ENCODE assay signal across 1 cellular context in the genomic region with DNA sequence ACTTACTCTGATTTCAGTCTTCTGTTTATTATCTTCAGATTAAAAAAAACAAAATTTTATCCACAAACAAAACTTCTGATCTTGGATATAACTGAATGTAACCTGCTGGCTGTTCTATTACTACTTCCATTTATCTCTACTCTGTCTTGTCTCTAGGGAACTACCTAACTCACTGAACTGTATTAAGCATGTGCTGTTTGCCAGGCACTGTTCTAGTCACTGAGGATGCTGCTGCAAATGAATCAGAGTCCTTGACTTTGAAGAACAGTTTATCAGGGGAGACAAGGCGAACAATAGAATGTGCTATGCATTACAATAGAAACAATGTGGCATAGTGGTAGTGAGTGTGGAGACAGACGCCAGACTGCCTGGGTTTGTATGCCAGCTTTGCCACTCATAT.
TF ChIP-seq lines count a peak whose summit lies in the region.

No MANE protein-coding gene starts in this region.

TF ChIP-seq in HCT116, 20 proteins besides CTCF, POLR2A, EP300 and RAD21 (continued from another document):
- TF ChIP-seq, protein P1, sequence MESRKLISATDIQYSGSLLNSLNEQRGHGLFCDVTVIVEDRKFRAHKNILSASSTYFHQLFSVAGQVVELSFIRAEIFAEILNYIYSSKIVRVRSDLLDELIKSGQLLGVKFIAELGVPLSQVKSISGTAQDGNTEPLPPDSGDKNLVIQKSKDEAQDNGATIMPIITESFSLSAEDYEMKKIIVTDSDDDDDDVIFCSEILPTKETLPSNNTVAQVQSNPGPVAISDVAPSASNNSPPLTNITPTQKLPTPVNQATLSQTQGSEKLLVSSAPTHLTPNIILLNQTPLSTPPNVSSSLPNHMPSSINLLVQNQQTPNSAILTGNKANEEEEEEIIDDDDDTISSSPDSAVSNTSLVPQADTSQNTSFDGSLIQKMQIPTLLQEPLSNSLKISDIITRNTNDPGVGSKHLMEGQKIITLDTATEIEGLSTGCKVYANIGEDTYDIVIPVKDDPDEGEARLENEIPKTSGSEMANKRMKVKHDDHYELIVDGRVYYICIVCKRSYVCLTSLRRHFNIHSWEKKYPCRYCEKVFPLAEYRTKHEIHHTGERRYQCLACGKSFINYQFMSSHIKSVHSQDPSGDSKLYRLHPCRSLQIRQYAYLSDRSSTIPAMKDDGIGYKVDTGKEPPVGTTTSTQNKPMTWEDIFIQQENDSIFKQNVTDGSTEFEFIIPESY (IDR thresholded peaks at IDR 0.05; ENCODE audit: extremely low read depth, insufficient replicate concordance, low read length) = no peak
- TF ChIP-seq ZNF274 (IDR thresholded peaks at IDR 0.05; ENCODE audit: low read depth, low read length) = no peak
